In the genomic region with DNA sequence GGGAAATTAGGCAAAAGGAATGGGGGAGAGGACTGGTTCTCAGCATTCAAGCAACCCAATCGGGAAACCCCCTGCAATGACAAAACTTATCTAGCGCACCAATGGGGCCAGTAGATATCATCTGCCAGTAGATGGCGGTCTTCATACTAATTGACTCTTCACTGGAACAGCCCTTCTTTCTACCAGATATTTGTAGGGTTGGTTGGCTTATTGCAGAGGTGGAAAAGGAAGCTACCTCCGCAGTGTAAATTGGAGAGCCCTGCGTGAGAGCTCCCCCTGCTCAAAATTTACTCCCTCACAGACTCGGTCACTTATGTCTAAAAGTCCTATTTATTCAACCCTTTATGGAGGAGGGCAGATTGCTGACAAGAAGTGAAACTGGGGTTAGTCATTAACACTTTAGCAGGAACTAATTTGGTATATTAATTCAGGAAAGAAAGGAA, we compare ENCODE assay signal across 8 cellular contexts.
DNase-seq lines count a peak whose midpoint lies in the region; ATAC-seq and TF ChIP-seq lines count a peak whose summit lies in the region.

No MANE protein-coding gene starts in this region.

- H3K9me3 Mint-ChIP-seq in activated T-helper 2 cell treated with anti-CD3 and anti-CD28 coated beads, Interferon-gamma antibody, Interleukin-2, Interleukin-4, amounts not matched to agents 10 μg/mL and 5 μg/mL and 100 μg/mL, durations not matched to agents 14 hours and 24 hours and 36 hours, result no peaks in the 10 kb centered on the region

- DNase-seq in CD1c-positive myeloid dendritic cell (ENCODE audit: extremely low spot score), result peak; percentile 93
- peak; percentile 68 for DNase-seq in GM19240 (ENCODE audit: insufficient read length, low spot score)
- peak in 2 of 3 donors; percentile 63 to 85 for DNase-seq in Peyer's patch
- peak; percentile 75 for DNase-seq in activated T-helper 2 cell treated with anti-CD3 and anti-CD28 coated beads, Interferon-gamma antibody, Interleukin-2, Interleukin-4, amounts not matched to agents 10 μg/mL and 5 μg/mL and 100 μg/mL, durations not matched to agents 14 hours and 24 hours and 36 hours (ENCODE audit: low spot score)
- DNase-seq in glomerular visceral epithelial cell (ENCODE audit: extremely low spot score), result peak; percentile 30
- no peak for DNase-seq in spleen
- DNase-seq in NCI-H128 (lab: John Stamatoyannopoulos, UW; ENCODE audit: unreplicated experiment), result no peak

- H3K27me3 Mint-ChIP-seq in activated T-helper 2 cell treated with anti-CD3 and anti-CD28 coated beads, Interferon-gamma antibody, Interleukin-2, Interleukin-4, amounts not matched to agents 10 μg/mL and 5 μg/mL and 100 μg/mL, durations not matched to agents 14 hours and 24 hours and 36 hours (ENCODE audit: low read depth), result peaks cover 4% of the 10 kb centered on the region

- TF ChIP-seq CTCF in Peyer's patch (IDR thresholded peaks at IDR 0.05) (peak; percentile 57 to 86 (median 77)), spleen (IDR thresholded peaks at IDR 0.05 in 8 of 11, conservative IDR thresholded peaks at IDR 0.05 in 3 of 11) (peak; percentile 67 to 91 (median 82))

- 2 to 10% (median 5%) methylated on average over 6 of the region's 6 CpGs for WGBS in spleen, 5 donors

- peak overlapping the region; percentile 73 for H3K27ac Mint-ChIP-seq in activated T-helper 2 cell treated with anti-CD3 and anti-CD28 coated beads, Interferon-gamma antibody, Interleukin-2, Interleukin-4, amounts not matched to agents 10 μg/mL and 5 μg/mL and 100 μg/mL, durations not matched to agents 14 hours and 24 hours and 36 hours

- peaks cover 53% of the 10 kb centered on the region for H3K4me1 Mint-ChIP-seq in activated T-helper 2 cell treated with anti-CD3 and anti-CD28 coated beads, Interferon-gamma antibody, Interleukin-2, Interleukin-4, amounts not matched to agents 10 μg/mL and 5 μg/mL and 100 μg/mL, durations not matched to agents 14 hours and 24 hours and 36 hours (ENCODE audit: low read depth)

- H3K36me3 ChIP-seq in Peyer's patch, result no peaks in the 10 kb centered on the region
- no peaks in the 10 kb centered on the region for H3K36me3 ChIP-seq in spleen

- H3K4me1 ChIP-seq in Peyer's patch (no peaks in the 10 kb centered on the region), spleen (peaks cover 0 to 17% (median 6%) of the 10 kb centered on the region in 6 donors)

- TF ChIP-seq POLR2A in Peyer's patch (IDR thresholded peaks at IDR 0.05), result no peak
- TF ChIP-seq POLR2A in spleen (IDR thresholded peaks at IDR 0.05), result no peak

- no peaks in the 10 kb centered on the region for H3K36me3 Mint-ChIP-seq in activated T-helper 2 cell treated with anti-CD3 and anti-CD28 coated beads, Interferon-gamma antibody, Interleukin-2, Interleukin-4, amounts not matched to agents 10 μg/mL and 5 μg/mL and 100 μg/mL, durations not matched to agents 14 hours and 24 hours and 36 hours (ENCODE audit: low read depth)

- no peak overlapping the region for H3K27ac ChIP-seq in Peyer's patch
- no peak overlapping the region for H3K27ac ChIP-seq in spleen

- no peak overlapping the region for H3K4me3 ChIP-seq in Peyer's patch
- no peak overlapping the region for H3K4me3 ChIP-seq in spleen

- intact Hi-C loops in activated T-helper 2 cell treated with anti-CD3 and anti-CD28 coated beads, Interferon-gamma antibody, Interleukin-2, Interleukin-4, amounts not matched to agents 10 μg/mL and 5 μg/mL and 100 μg/mL, durations not matched to agents 14 hours and 24 hours and 36 hours (cut with micrococcal nuclease), result loop anchor here (1.0 to 5.0 kb wide), 7 partner anchors 12 to 220 kb away; partner anchors contain the start of gene CCND2
- intact Hi-C loops in spleen (cut with DNase I; ENCODE audit: low total_unique reads), result loop anchor here (2.0 kb wide), 1 partner anchor 169 kb away; no protein-coding TSS in a partner anchor

- peak overlapping the region; percentile 10 for H3K4me3 Mint-ChIP-seq in activated T-helper 2 cell treated with anti-CD3 and anti-CD28 coated beads, Interferon-gamma antibody, Interleukin-2, Interleukin-4, amounts not matched to agents 10 μg/mL and 5 μg/mL and 100 μg/mL, durations not matched to agents 14 hours and 24 hours and 36 hours (ENCODE audit: low read depth)

- H3K27me3 ChIP-seq in Peyer's patch, result no peaks in the 10 kb centered on the region
- peaks cover 0 to 21% (median 0%) of the 10 kb centered on the region in 7 donors for H3K27me3 ChIP-seq in spleen (replicated peaks in 1 of 7)

- H3K9me3 ChIP-seq in Peyer's patch (no peaks in the 10 kb centered on the region), spleen (peaks cover 0 to 8% (median 0%) of the 10 kb centered on the region in 8 donors)

- ATAC-seq in HG03175 (IDR thresholded peaks at IDR 0.05; ENCODE audit: unreplicated experiment), result peak; percentile 91

Comparison
In these comparisons a context has a peak if more than half of its experiments do, and no peak if none do; other contexts are left out.
1. DNase-seq: peak in CD1c-positive myeloid dendritic cell (single experiment), GM19240 (single experiment), Peyer's patch (2 of 3), activated T-helper 2 cell treated with anti-CD3 and anti-CD28 coated beads, Interferon-gamma antibody, Interleukin-2, Interleukin-4, amounts not matched to agents 10 μg/mL and 5 μg/mL and 100 μg/mL, durations not matched to agents 14 hours and 24 hours and 36 hours (single experiment) and glomerular visceral epithelial cell (single experiment); none in spleen (single experiment) and NCI-H128 (single experiment).